1 cellular context compared by ENCODE assay signal in genomic region chr10:32105782-32106382, GRCh38.
TF ChIP-seq lines count a peak whose summit lies in the region.

No MANE protein-coding gene starts in this region.

TF ChIP-seq in HepG2, 621 proteins besides CTCF, POLR2A, EP300 and RAD21 (continued from another document and continues in another):
- TF ChIP-seq ZNF687 (CRISPR knock-in tag; IDR thresholded peaks at IDR 0.05) (no peak), ELF3 (CRISPR knock-in tag; IDR thresholded peaks at IDR 0.05) (peak; percentile 93), ERF (CRISPR knock-in tag; IDR thresholded peaks at IDR 0.05) (peak; percentile 74; the same call in 1 of the 2 replicates), ZNF710 (CRISPR knock-in tag; IDR thresholded peaks at IDR 0.05; ENCODE audit: borderline replicate concordance) (peak; percentile 86), ZFP82 (CRISPR knock-in tag; IDR thresholded peaks at IDR 0.05; ENCODE audit: borderline replicate concordance) (no peak), CEBPB (IDR thresholded peaks at IDR 0.05; ENCODE audit: borderline replicate concordance, low read depth, low read length) (peak; percentile 63; the same call in 1 of the 2 replicates), ZBTB44 (CRISPR knock-in tag; IDR thresholded peaks at IDR 0.05) (no peak), SMYD3 (CRISPR knock-in tag; IDR thresholded peaks at IDR 0.05) (peak; percentile 35; the same call in 1 of the 2 replicates), ZNF292 (CRISPR knock-in tag; IDR thresholded peaks at IDR 0.05; ENCODE audit: borderline replicate concordance, low read depth) (0 out of 2 replicates have a peak, but pooled peaks have one; percentile 55), CHCHD3 (CRISPR knock-in tag; IDR thresholded peaks at IDR 0.05) (no peak), TOPORS (CRISPR knock-in tag; IDR thresholded peaks at IDR 0.05) (no peak), TBX2 (CRISPR knock-in tag; IDR thresholded peaks at IDR 0.05; ENCODE audit: borderline replicate concordance) (peak; percentile 92), ZNF253 (CRISPR knock-in tag; IDR thresholded peaks at IDR 0.05; ENCODE audit: borderline replicate concordance) (no peak), TRIM24 (CRISPR knock-in tag; IDR thresholded peaks at IDR 0.05) (no peak), HMG20A (CRISPR knock-in tag; IDR thresholded peaks at IDR 0.05; ENCODE audit: borderline replicate concordance) (peak; percentile 97), ZBTB10 (CRISPR knock-in tag; IDR thresholded peaks at IDR 0.05; ENCODE audit: borderline replicate concordance) (no peak), JUN (CRISPR knock-in tag; IDR thresholded peaks at IDR 0.05) (no peak), TARDBP (CRISPR knock-in tag; IDR thresholded peaks at IDR 0.05) (peak; percentile 82), NR2C2 (CRISPR knock-in tag; IDR thresholded peaks at IDR 0.05; ENCODE audit: borderline replicate concordance) (no peak), ZNF256 (CRISPR knock-in tag; conservative IDR thresholded peaks at IDR 0.05) (no peak), ZIK1 (CRISPR knock-in tag; IDR thresholded peaks at IDR 0.05; ENCODE audit: borderline replicate concordance, low read depth) (no peak), ZNF326 (CRISPR knock-in tag; IDR thresholded peaks at IDR 0.05; ENCODE audit: borderline replicate concordance) (no peak), DNMT1 (CRISPR knock-in tag; IDR thresholded peaks at IDR 0.05) (no peak), ZNF761 (CRISPR knock-in tag; conservative IDR thresholded peaks at IDR 0.05) (no peak), SNRNP70 (IDR thresholded peaks at IDR 0.05; ENCODE audit: low read depth, low read length) (no peak), ATF3 (CRISPR knock-in tag; IDR thresholded peaks at IDR 0.05) (0 out of 2 replicates have a peak, but pooled peaks have one; percentile 20), STAG1 (CRISPR knock-in tag; IDR thresholded peaks at IDR 0.05) (peak; percentile 28; the same call in 1 of the 2 replicates), ZBED4 (CRISPR knock-in tag; IDR thresholded peaks at IDR 0.05; ENCODE audit: borderline replicate concordance) (no peak), JUNB (CRISPR knock-in tag; IDR thresholded peaks at IDR 0.05; ENCODE audit: borderline replicate concordance) (no peak; the same call in 1 of the 2 replicates), HDAC6 (IDR thresholded peaks at IDR 0.05; ENCODE audit: low read depth, low read length) (no peak), IRX3 (CRISPR knock-in tag; IDR thresholded peaks at IDR 0.05; ENCODE audit: borderline replicate concordance, low read depth) (no peak), ZBTB3 (CRISPR knock-in tag; IDR thresholded peaks at IDR 0.05; ENCODE audit: borderline replicate concordance, low read depth) (no peak; the same call in 1 of the 2 replicates), ZNF282 (IDR thresholded peaks at IDR 0.05; ENCODE audit: partially characterized antibody) (no peak), SMARCC2 (IDR thresholded peaks at IDR 0.05) (0 out of 2 replicates have a peak, but pooled peaks have one; percentile 48), ZNF264 (CRISPR knock-in tag; IDR thresholded peaks at IDR 0.05) (no peak; the same call in 1 of the 2 replicates), ZNF337 (CRISPR knock-in tag; IDR thresholded peaks at IDR 0.05; ENCODE audit: borderline replicate concordance, low read depth) (no peak), SP4 (CRISPR knock-in tag; IDR thresholded peaks at IDR 0.05) (no peak), FOSL2 (CRISPR knock-in tag; IDR thresholded peaks at IDR 0.05) (peak; percentile 37), PAXIP1 (CRISPR knock-in tag; conservative IDR thresholded peaks at IDR 0.05) (peak; percentile 93), MAX (IDR thresholded peaks at IDR 0.05) (no peak), CHD2 (IDR thresholded peaks at IDR 0.05; ENCODE audit: low read depth, low read length) (no peak), POLR2AphosphoS2 (IDR thresholded peaks at IDR 0.05; ENCODE audit: low read depth, low read length) (no peak), ZNF333 (CRISPR knock-in tag; IDR thresholded peaks at IDR 0.05; ENCODE audit: borderline replicate concordance) (no peak)
